ENCODE assay signal across 13 cellular contexts in genomic region chr14:100017578-100017977, GRCh38.
"Had no signal": no experiment of that assay in that cellular context is flagged by ENCODE, and none has a peak within 500 bp of the region (broad histone marks: within the 10 kb centered on the region; RNA-seq: fewer than 3 reads in every experiment).

No MANE protein-coding gene starts in this region.

- H3K36me3 ChIP-seq: esophagus squamous epithelium, ovary, right lobe of liver, spleen, upper lobe of right lung, WERI-Rb-1 had no signal

- H3K27me3 ChIP-seq: esophagus squamous epithelium, ovary, right lobe of liver, spleen, testis, upper lobe of right lung had no signal

- DNase-seq: activated CD4-positive, alpha-beta memory T cell treated with anti-CD3 and anti-CD28 coated beads, Interleukin-2, amount 10 ng/mL, durations not matched to agents 7 days and 5 days; activated effector memory CD4-positive, alpha-beta T cell treated with Interleukin-2 at 50 U/mL for 16 hours; activated naive CD4-positive, alpha-beta T cell treated with anti-CD3 and anti-CD28 coated beads, Interleukin-2, amount 50 U/mL, for 16 hours; activated T-cell treated with anti-CD3 and anti-CD28 coated beads, Interleukin-2, amount 50 U/mL, for 4 hours; esophagus squamous epithelium; head of caudate nucleus; ovary; right lobe of liver; spleen; stimulated activated naive CD8-positive, alpha-beta T cell treated with anti-CD3 and anti-CD28 coated beads, Interleukin-15, amount 100 ng/mL, for 72 hours; testis; upper lobe of right lung; WERI-Rb-1 had no signal

- H3K9me3 ChIP-seq: esophagus squamous epithelium, ovary, right lobe of liver, spleen, testis, upper lobe of right lung had no signal

- H3K27ac ChIP-seq: esophagus squamous epithelium, spleen, testis, upper lobe of right lung, WERI-Rb-1 had no signal

- H3K4me3 ChIP-seq: esophagus squamous epithelium, ovary, right lobe of liver, spleen, testis, upper lobe of right lung had no signal

- ATAC-seq: activated T-cell treated with anti-CD3 and anti-CD28 coated beads, Interleukin-2, amount 50 U/mL, for 4 hours; stimulated activated naive CD8-positive, alpha-beta T cell treated with anti-CD3 and anti-CD28 coated beads, Interleukin-15, amount 100 ng/mL, for 72 hours; upper lobe of right lung had no signal
